ENCODE assay signal across 1 cellular context in the genomic region with DNA sequence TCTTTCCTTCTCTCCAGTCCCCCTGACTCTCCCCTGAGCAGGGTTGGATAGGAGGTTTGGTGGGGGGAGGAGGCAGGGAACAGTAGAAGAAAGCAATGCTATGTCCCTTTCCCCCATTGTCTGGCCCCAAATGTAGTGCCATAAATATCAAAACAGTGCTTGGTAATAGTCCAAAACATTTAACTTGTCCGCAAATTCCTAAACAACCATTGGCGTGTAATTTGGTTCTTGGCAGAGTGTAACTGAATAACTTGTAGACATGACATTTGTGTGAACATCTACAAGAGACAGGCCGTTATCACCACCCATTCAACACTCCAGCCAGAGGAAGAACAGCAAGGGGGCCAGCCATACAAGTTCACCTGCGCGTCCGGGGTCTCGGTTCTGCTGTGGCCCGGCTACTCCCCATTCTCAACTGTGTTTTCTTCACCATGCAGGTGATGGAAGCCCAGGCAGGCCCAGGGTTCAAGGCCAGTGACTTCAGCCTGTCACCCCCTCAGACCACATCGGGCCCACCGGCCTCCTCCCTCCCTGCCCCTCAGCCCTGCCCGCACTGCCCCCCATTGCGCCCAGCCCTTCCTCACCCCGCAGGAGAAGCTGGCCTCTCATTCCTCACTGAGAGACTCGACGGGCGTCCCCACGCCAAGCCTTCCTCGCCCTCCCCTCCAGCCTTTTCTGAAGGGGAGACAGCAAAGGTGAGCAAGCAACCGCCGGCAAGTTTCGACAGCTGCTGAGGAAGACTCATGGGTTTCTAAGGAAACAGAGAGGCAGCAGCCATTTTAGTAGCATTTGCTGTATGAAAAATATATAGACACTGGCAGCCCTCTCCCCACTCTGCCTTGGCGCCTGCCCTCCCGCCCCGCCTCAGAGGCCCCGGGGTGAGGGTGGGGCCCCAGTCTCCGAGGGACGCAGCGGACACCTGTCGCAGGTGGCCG.
TF ChIP-seq lines count a peak whose summit lies in the region.

No MANE protein-coding gene starts in this region.

TF ChIP-seq in H1, 55 proteins besides CTCF, POLR2A, EP300 and RAD21 (continued from another document):
- TF ChIP-seq, protein P1, sequence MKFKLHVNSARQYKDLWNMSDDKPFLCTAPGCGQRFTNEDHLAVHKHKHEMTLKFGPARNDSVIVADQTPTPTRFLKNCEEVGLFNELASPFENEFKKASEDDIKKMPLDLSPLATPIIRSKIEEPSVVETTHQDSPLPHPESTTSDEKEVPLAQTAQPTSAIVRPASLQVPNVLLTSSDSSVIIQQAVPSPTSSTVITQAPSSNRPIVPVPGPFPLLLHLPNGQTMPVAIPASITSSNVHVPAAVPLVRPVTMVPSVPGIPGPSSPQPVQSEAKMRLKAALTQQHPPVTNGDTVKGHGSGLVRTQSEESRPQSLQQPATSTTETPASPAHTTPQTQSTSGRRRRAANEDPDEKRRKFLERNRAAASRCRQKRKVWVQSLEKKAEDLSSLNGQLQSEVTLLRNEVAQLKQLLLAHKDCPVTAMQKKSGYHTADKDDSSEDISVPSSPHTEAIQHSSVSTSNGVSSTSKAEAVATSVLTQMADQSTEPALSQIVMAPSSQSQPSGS (IDR thresholded peaks at IDR 0.05; ENCODE audit: low read length): no peak
- TF ChIP-seq CBX8 (IDR thresholded peaks at IDR 0.05; ENCODE audit: borderline replicate concordance, low read depth, low read length) (no peak), KDM5A (IDR thresholded peaks at IDR 0.05; ENCODE audit: low read length) (no peak), BACH1 (IDR thresholded peaks at IDR 0.05; ENCODE audit: low read length) (no peak), ATF3 (IDR thresholded peaks at IDR 0.05; ENCODE audit: insufficient read depth, low read depth, low read length) (no peak), ASH2L (IDR thresholded peaks at IDR 0.05; ENCODE audit: low read length) (peak; percentile 32), MAX (IDR thresholded peaks at IDR 0.05) (no peak), ZNF274 (IDR thresholded peaks at IDR 0.05; ENCODE audit: borderline replicate concordance, extremely low read depth, low read length) (no peak), CBX5 (IDR thresholded peaks at IDR 0.05; ENCODE audit: low read depth, low read length) (no peak), YY1 (IDR thresholded peaks at IDR 0.05; ENCODE audit: low read depth, low read length) (peak; percentile 80), BRCA1 (IDR thresholded peaks at IDR 0.05; ENCODE audit: low read depth, low read length) (no peak), RXRA (IDR thresholded peaks at IDR 0.05; ENCODE audit: insufficient read depth, low read depth, low read length) (no peak), MAFK (IDR thresholded peaks at IDR 0.05; ENCODE audit: low read depth, low read length) (no peak), TAF1 (IDR thresholded peaks at IDR 0.05; ENCODE audit: low read depth, low read length) (0 out of 2 replicates have a peak, but pooled peaks have one; percentile 5), GABPA (IDR thresholded peaks at IDR 0.05; ENCODE audit: borderline replicate concordance, insufficient read depth, low read length) (no peak), POU5F1 (IDR thresholded peaks at IDR 0.05; ENCODE audit: low read depth, low read length) (no peak), HDAC2 (IDR thresholded peaks at IDR 0.05; ENCODE audit: borderline replicate concordance in 1 of 2, low read depth in 2 of 2, low read length in 2 of 2) (no peak), SIRT6 (IDR thresholded peaks at IDR 0.05; ENCODE audit: low read length) (no peak), GTF2F1 (IDR thresholded peaks at IDR 0.05; ENCODE audit: borderline replicate concordance, low read depth, low read length) (no peak)
- TF ChIP-seq, protein P2, sequence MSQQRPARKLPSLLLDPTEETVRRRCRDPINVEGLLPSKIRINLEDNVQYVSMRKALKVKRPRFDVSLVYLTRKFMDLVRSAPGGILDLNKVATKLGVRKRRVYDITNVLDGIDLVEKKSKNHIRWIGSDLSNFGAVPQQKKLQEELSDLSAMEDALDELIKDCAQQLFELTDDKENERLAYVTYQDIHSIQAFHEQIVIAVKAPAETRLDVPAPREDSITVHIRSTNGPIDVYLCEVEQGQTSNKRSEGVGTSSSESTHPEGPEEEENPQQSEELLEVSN (IDR thresholded peaks at IDR 0.05): no peak
- TF ChIP-seq, protein P3, sequence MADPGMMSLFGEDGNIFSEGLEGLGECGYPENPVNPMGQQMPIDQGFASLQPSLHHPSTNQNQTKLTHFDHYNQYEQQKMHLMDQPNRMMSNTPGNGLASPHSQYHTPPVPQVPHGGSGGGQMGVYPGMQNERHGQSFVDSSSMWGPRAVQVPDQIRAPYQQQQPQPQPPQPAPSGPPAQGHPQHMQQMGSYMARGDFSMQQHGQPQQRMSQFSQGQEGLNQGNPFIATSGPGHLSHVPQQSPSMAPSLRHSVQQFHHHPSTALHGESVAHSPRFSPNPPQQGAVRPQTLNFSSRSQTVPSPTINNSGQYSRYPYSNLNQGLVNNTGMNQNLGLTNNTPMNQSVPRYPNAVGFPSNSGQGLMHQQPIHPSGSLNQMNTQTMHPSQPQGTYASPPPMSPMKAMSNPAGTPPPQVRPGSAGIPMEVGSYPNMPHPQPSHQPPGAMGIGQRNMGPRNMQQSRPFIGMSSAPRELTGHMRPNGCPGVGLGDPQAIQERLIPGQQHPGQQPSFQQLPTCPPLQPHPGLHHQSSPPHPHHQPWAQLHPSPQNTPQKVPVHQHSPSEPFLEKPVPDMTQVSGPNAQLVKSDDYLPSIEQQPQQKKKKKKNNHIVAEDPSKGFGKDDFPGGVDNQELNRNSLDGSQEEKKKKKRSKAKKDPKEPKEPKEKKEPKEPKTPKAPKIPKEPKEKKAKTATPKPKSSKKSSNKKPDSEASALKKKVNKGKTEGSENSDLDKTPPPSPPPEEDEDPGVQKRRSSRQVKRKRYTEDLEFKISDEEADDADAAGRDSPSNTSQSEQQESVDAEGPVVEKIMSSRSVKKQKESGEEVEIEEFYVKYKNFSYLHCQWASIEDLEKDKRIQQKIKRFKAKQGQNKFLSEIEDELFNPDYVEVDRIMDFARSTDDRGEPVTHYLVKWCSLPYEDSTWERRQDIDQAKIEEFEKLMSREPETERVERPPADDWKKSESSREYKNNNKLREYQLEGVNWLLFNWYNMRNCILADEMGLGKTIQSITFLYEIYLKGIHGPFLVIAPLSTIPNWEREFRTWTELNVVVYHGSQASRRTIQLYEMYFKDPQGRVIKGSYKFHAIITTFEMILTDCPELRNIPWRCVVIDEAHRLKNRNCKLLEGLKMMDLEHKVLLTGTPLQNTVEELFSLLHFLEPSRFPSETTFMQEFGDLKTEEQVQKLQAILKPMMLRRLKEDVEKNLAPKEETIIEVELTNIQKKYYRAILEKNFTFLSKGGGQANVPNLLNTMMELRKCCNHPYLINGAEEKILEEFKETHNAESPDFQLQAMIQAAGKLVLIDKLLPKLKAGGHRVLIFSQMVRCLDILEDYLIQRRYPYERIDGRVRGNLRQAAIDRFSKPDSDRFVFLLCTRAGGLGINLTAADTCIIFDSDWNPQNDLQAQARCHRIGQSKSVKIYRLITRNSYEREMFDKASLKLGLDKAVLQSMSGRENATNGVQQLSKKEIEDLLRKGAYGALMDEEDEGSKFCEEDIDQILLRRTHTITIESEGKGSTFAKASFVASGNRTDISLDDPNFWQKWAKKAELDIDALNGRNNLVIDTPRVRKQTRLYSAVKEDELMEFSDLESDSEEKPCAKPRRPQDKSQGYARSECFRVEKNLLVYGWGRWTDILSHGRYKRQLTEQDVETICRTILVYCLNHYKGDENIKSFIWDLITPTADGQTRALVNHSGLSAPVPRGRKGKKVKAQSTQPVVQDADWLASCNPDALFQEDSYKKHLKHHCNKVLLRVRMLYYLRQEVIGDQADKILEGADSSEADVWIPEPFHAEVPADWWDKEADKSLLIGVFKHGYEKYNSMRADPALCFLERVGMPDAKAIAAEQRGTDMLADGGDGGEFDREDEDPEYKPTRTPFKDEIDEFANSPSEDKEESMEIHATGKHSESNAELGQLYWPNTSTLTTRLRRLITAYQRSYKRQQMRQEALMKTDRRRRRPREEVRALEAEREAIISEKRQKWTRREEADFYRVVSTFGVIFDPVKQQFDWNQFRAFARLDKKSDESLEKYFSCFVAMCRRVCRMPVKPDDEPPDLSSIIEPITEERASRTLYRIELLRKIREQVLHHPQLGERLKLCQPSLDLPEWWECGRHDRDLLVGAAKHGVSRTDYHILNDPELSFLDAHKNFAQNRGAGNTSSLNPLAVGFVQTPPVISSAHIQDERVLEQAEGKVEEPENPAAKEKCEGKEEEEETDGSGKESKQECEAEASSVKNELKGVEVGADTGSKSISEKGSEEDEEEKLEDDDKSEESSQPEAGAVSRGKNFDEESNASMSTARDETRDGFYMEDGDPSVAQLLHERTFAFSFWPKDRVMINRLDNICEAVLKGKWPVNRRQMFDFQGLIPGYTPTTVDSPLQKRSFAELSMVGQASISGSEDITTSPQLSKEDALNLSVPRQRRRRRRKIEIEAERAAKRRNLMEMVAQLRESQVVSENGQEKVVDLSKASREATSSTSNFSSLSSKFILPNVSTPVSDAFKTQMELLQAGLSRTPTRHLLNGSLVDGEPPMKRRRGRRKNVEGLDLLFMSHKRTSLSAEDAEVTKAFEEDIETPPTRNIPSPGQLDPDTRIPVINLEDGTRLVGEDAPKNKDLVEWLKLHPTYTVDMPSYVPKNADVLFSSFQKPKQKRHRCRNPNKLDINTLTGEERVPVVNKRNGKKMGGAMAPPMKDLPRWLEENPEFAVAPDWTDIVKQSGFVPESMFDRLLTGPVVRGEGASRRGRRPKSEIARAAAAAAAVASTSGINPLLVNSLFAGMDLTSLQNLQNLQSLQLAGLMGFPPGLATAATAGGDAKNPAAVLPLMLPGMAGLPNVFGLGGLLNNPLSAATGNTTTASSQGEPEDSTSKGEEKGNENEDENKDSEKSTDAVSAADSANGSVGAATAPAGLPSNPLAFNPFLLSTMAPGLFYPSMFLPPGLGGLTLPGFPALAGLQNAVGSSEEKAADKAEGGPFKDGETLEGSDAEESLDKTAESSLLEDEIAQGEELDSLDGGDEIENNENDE (IDR thresholded peaks at IDR 0.05; ENCODE audit: insufficient replicate concordance, low read length): no peak
